ENCODE assay signal across 8 cellular contexts in the genomic region with DNA sequence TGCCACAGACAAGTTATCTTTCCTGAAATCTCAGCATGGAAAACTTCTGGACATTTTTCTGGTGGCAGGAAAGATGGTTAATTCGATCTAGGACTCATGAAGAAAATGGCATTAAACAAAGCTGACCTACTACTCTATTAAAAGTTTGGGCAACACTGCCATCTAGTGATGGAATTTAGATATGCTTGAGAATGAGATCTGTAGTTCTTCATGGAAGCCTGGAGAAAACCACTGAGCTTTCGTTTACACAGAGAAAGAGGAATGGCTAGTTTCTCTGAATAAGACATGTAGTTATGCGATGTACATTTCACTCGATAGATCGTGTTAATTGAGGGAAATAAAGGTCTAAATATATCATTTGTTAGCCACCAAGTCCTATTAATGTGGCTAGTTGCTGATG. TPM values are rescaled to one million over a fixed set of nuclear protein-coding genes. Genes with fewer than 3 reads are reported as not detected.
DNase-seq lines count a peak whose midpoint lies in the region; ATAC-seq and TF ChIP-seq lines count a peak whose summit lies in the region.

No MANE protein-coding gene starts in this region.

- H3K36me3 Mint-ChIP-seq in T-helper 17 cell (ENCODE audit: low read depth) = no peaks in the 10 kb centered on the region

- no peaks in the 10 kb centered on the region for H3K36me3 ChIP-seq in parathyroid adenoma (ENCODE audit: control insufficient read depth, insufficient read depth, low read length)

- no peak overlapping the region for H3K9ac ChIP-seq in parathyroid adenoma

- TF ChIP-seq CTCF in AG04450 (IDR thresholded peaks at IDR 0.05; ENCODE audit: low read depth, low read length) = peak; percentile 47
- TF ChIP-seq CTCF in GM12865 (IDR thresholded peaks at IDR 0.05; ENCODE audit: insufficient read depth, low read depth, low read length, missing control alignments) = peak; percentile 26
- peak; percentile 26 for TF ChIP-seq CTCF in HFF-Myc (IDR thresholded peaks at IDR 0.05; ENCODE audit: low read depth, low read length, missing control alignments)
- TF ChIP-seq CTCF in parathyroid adenoma (IDR thresholded peaks at IDR 0.05) = peak; percentile 42

- H3K27ac Mint-ChIP-seq in T-helper 17 cell = no peak overlapping the region

- H2AFZ ChIP-seq in parathyroid adenoma = no peak overlapping the region

- H3K27me3 Mint-ChIP-seq in T-helper 17 cell = no peaks in the 10 kb centered on the region

- CTCF ChIA-PET in AG04450 (lab: Charles Lee) = interaction anchor here (0.6 to 1.7 kb wide), 26 partner anchors 9 to 701 kb away, joined by 3 to 40 read pairs (median 4); no protein-coding TSS in a partner anchor

- H3K4me2 ChIP-seq in parathyroid adenoma (ENCODE audit: low read length) = no peak overlapping the region

- H3K4me1 Mint-ChIP-seq in T-helper 17 cell = peaks cover 3% of the 10 kb centered on the region

- peak; percentile 50 for ATAC-seq in T-helper 17 cell

- H3K4me1 ChIP-seq in parathyroid adenoma = no peaks in the 10 kb centered on the region

- no peak overlapping the region for H3K4me3 ChIP-seq in AG04450 (ENCODE audit: low read depth, low read length)
- H3K4me3 ChIP-seq in GM12865 (ENCODE audit: low read depth, low read length) = no peak overlapping the region
- no peak overlapping the region for H3K4me3 ChIP-seq in HFF-Myc (replicated peaks; ENCODE audit: low read depth, low read length)
- H3K4me3 ChIP-seq in parathyroid adenoma (ENCODE audit: low read depth, low read length) = no peak overlapping the region

- H3K27ac ChIP-seq in AG04450 (ENCODE audit: low read depth, low read length) = no peak overlapping the region
- no peak overlapping the region for H3K27ac ChIP-seq in parathyroid adenoma

- H3K79me2 ChIP-seq in parathyroid adenoma = no peaks in the 10 kb centered on the region

- POLR2A ChIA-PET in AG04450 (lab: Yijun Ruan, JAX) = no interaction called here

- peak; percentile 10 for DNase-seq in AG04450 (ENCODE audit: low read depth, low spot score)
- peak; percentile 52 for DNase-seq in GM12865 (ENCODE audit: low read depth)
- DNase-seq in HFF-Myc (ENCODE audit: extremely low read depth, low read depth) = no peak
- DNase-seq in NCI-H1092 (lab: John Stamatoyannopoulos, UW) = peak; percentile 62
- no peak for DNase-seq in T-helper 17 cell
- peak; percentile 49 for DNase-seq in fibroblast of the conjunctiva (ENCODE audit: low read depth)
- no peak for DNase-seq in effector CD4-positive, alpha-beta T cell

- H3K27me3 ChIP-seq in AG04450 (ENCODE audit: control insufficient read depth, insufficient read depth, low read length) = no peaks in the 10 kb centered on the region
- no peaks in the 10 kb centered on the region for H3K27me3 ChIP-seq in parathyroid adenoma (ENCODE audit: control insufficient read depth, insufficient read depth, low read length)

- no peaks in the 10 kb centered on the region for H3K9me3 ChIP-seq in AG04450 (ENCODE audit: control insufficient read depth, insufficient read depth, low read length)
- H3K9me3 ChIP-seq in T-helper 17 cell (ENCODE audit: control insufficient read depth, low read length, poor library complexity, severe bottlenecking) = no peaks in the 10 kb centered on the region
- no peaks in the 10 kb centered on the region for H3K9me3 ChIP-seq in parathyroid adenoma (ENCODE audit: control insufficient read depth, low read length)

- H3K4me3 Mint-ChIP-seq in T-helper 17 cell = no peak overlapping the region

RNA-seq across cellular contexts. Expression of a gene that starts 51.7 kb away (rescaled TPM):
- polyA plus RNA-seq in AG04450 (2011; rRNA removed) = 0.14 and 0.19 TPM in 2 replicates
- polyA minus RNA-seq in AG04450 (2011; rRNA and poly(A)+ RNA removed) = not detected in 2 replicates
- not detected for total RNA-seq in T-helper 17 cell

Comparison
In these comparisons a context has a peak if more than half of its experiments do, and no peak if none do; other contexts are left out.
1. DNase-seq: peak in AG04450 (single experiment), GM12865 (single experiment), NCI-H1092 (single experiment) and fibroblast of the conjunctiva (single experiment); none in HFF-Myc (single experiment), T-helper 17 cell (0 of 3) and effector CD4-positive, alpha-beta T cell (single experiment).
2. Peak in every context shown above with its lines, with median percentiles within 50 percentile points of each other: CTCF ChIP-seq.